In genomic region chr1:15724949-15725880, GRCh38 we compare ENCODE assay signal across 16 cellular contexts. TPM values are rescaled to one million over a fixed set of nuclear protein-coding genes. Genes with fewer than 3 reads are reported as not detected.
"Had no signal": no experiment of that assay in that cellular context is flagged by ENCODE, and none has a peak within 500 bp of the region (broad histone marks: within the 10 kb centered on the region; RNA-seq: fewer than 3 reads in every experiment).

No MANE protein-coding gene starts in this region.

- H3K27me3 ChIP-seq: sigmoid colon, suprapubic skin had no signal

- H3K27me3 Mint-ChIP-seq: activated CD4-positive, alpha-beta memory T cell treated with anti-CD3 and anti-CD28 coated beads, Interleukin-2, amount 10 ng/mL, durations not matched to agents 7 days and 5 days had no signal

- H3K4me3 ChIP-seq: lung, sigmoid colon, suprapubic skin had no signal

- H3K9me3 ChIP-seq: sigmoid colon, suprapubic skin had no signal

- H3K27ac Mint-ChIP-seq: activated CD4-positive, alpha-beta memory T cell treated with anti-CD3 and anti-CD28 coated beads, Interleukin-2, amount 10 ng/mL, durations not matched to agents 7 days and 5 days; natural killer cell had no signal

- ATAC-seq: left colon; natural killer cell; stimulated activated naive CD8-positive, alpha-beta T cell treated with anti-CD3 and anti-CD28 coated beads, Interleukin-15, Interleukin-2, amounts not matched to agents 100 U/mL and 50 U/mL, for 24 hours had no signal

- H3K36me3 Mint-ChIP-seq: natural killer cell had no signal

- H3K4me1 ChIP-seq: suprapubic skin had no signal

- H3K27ac ChIP-seq: sigmoid colon, suprapubic skin had no signal

- H3K4me1 Mint-ChIP-seq: activated CD4-positive, alpha-beta memory T cell treated with anti-CD3 and anti-CD28 coated beads, Interleukin-2, amount 10 ng/mL, durations not matched to agents 7 days and 5 days; natural killer cell had no signal

- H3K4me3 Mint-ChIP-seq: activated CD4-positive, alpha-beta memory T cell treated with anti-CD3 and anti-CD28 coated beads, Interleukin-2, amount 10 ng/mL, durations not matched to agents 7 days and 5 days; natural killer cell had no signal

- DNase-seq: activated CD4-positive, alpha-beta memory T cell treated with anti-CD3 and anti-CD28 coated beads, Interleukin-2, amount 10 ng/mL, durations not matched to agents 7 days and 5 days; activated naive CD4-positive, alpha-beta T cell treated with Interleukin-2 at 50 U/mL for 16 hours; central memory CD4-positive, alpha-beta T cell; dermis blood vessel endothelial cell; left colon; natural killer cell; occipital lobe; sigmoid colon; stimulated activated naive CD8-positive, alpha-beta T cell treated with anti-CD3 and anti-CD28 coated beads, Interleukin-15, Interleukin-2, amounts not matched to agents 100 U/mL and 50 U/mL, for 24 hours; T-helper 9 cell had no signal

- H3K9me3 Mint-ChIP-seq: activated CD4-positive, alpha-beta memory T cell treated with anti-CD3 and anti-CD28 coated beads, Interleukin-2, amount 10 ng/mL, durations not matched to agents 7 days and 5 days; natural killer cell had no signal

RNA-seq across cellular contexts. Expression of gene TMEM82, which starts 17.1 kb away (rescaled TPM):
- total RNA-seq: activated CD4-positive, alpha-beta memory T cell treated with anti-CD3 and anti-CD28 coated beads, Interleukin-2, amount 10 ng/mL, durations not matched to agents 7 days and 5 days; dermis blood vessel endothelial cell; lung; mononuclear cell; natural killer cell; occipital lobe; pulmonary artery endothelial cell; suprapubic skin; ureter had no signal
- polyA plus RNA-seq: esophagus, lung had no signal

RNA-seq across cellular contexts. Expression of gene FBLIM1, which starts 33.4 kb away (rescaled TPM):
- total RNA-seq: activated CD4-positive, alpha-beta memory T cell treated with anti-CD3 and anti-CD28 coated beads, Interleukin-2, amount 10 ng/mL, durations not matched to agents 7 days and 5 days; mononuclear cell had no signal
